14 cellular contexts compared by ENCODE assay signal in the genomic region with DNA sequence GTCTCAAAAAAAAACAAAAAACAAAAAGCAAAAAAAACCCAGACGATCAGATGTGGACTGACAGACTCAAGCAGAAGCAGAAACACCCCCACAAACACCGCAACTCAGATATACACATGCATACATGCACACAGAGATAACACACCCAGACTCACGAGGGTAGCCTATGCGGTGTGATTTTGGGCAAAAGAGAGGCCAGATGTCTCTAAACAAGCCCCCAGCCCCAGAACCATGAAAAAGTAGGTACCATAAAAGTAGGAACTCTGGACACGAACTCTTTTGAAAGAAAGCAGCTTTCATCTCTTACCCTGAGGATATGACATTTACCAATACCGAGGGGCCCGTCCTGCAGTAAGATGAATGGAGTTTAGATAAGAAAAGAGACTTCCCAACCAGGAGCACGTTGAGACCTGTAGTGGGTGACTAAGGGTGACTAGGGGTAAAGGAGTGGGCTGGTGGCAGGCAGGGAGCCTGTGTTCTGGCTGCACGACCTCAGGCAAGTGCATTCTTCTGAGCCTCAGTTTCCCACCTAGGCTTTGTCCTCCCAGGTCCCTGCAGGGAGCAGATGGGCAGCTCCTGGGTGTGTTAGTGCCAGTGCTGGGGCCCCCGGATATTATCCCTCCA. TPM values are rescaled to one million over a fixed set of nuclear protein-coding genes. Genes with fewer than 3 reads are reported as not detected.
A peak's percentile ranks its signal among the peaks of the same experiment; 100 is the strongest.
DNase-seq lines count a peak whose midpoint lies in the region; ATAC-seq, FAIRE-seq and TF ChIP-seq lines count a peak whose summit lies in the region.
"Had no signal": no experiment of that assay in that cellular context is flagged by ENCODE, and none has a peak within 500 bp of the region (broad histone marks: within the 10 kb centered on the region; RNA-seq: fewer than 3 reads in every experiment).

No MANE protein-coding gene starts in this region.

- no peak overlapping the region for H2AFZ ChIP-seq in PC-9

- H3K9me3 ChIP-seq in BLaER1 = no peaks in the 10 kb centered on the region
- H3K9me3 ChIP-seq in PC-9 (ENCODE audit: insufficient read depth, low read depth) = no peaks in the 10 kb centered on the region
- no peaks in the 10 kb centered on the region for H3K9me3 ChIP-seq in pancreas

- peaks cover 75% of the 10 kb centered on the region for H3F3A ChIP-seq in PC-9 (ENCODE audit: insufficient read depth, low read depth)

- H3K4me1 ChIP-seq in BLaER1 (peaks cover 85% of the 10 kb centered on the region), PC-9 (replicated peaks; ENCODE audit: insufficient read depth) (peaks cover 72% of the 10 kb centered on the region), pancreas (peaks cover 0 to 23% (median 3%) of the 10 kb centered on the region in 3 donors)

- H3K79me2 ChIP-seq in PC-9 (ENCODE audit: low read depth) = peaks cover 52% of the 10 kb centered on the region

- TF ChIP-seq CTCF in PC-9 (conservative IDR thresholded peaks at IDR 0.05) (no peak), pancreas (IDR thresholded peaks at IDR 0.05) (no peak)

- no peak for ATAC-seq in pancreas
- no peak for ATAC-seq in HG03280 (IDR thresholded peaks at IDR 0.05; ENCODE audit: unreplicated experiment)
- ATAC-seq in GM21723 (IDR thresholded peaks at IDR 0.05; ENCODE audit: unreplicated experiment) = no peak

- H4K20me1 ChIP-seq in BLaER1 (no peaks in the 10 kb centered on the region), PC-9 (ENCODE audit: insufficient read depth) (peaks cover 18% of the 10 kb centered on the region)

- DNase-seq in PC-9 (peak; percentile 59 to 94), epithelial cell of prostate (ENCODE audit: low read depth, low spot score) (no peak), pancreas (no peak), urothelium cell line (ENCODE audit: low spot score) (no peak), NCI-H1092 (lab: John Stamatoyannopoulos, UW) (no peak)
- DNase-seq: activated T-cell treated with anti-CD3 and anti-CD28 coated beads, Interleukin-2, amount 50 U/mL, for 24 hours; naive B cell; NCI-H146; stimulated activated CD4-positive, alpha-beta T cell treated with anti-CD3 and anti-CD28 coated beads, Interleukin-2, amount 100 ng/mL, for 48 hours; T1000 had no signal

- intact Hi-C loops in PC-9 (cut with micrococcal nuclease; ENCODE audit: unreplicated experiment) = loop anchor here (1.0 to 10.0 kb wide), 4 partner anchors 12 to 360 kb away; a partner anchor contains a TSS
- intact Hi-C loops in pancreas (cut with DNase I) = no loop called here

- no peak overlapping the region for H3K4me3 ChIP-seq in BLaER1
- peak overlapping the region; percentile 70 for H3K4me3 ChIP-seq in PC-9
- no peak overlapping the region for H3K4me3 ChIP-seq in pancreas

- BruUV-seq in PC-9 (replicated peaks; lab: Mats Ljungman, UMichigan) = no TSS peak

- WGBS in pancreas, 2 donors = 54 to 61% methylated on average over 9 to 10 of the region's 10 CpGs

- H3K9ac ChIP-seq in BLaER1 = no peak overlapping the region

- H3K36me3 ChIP-seq in BLaER1 (no peaks in the 10 kb centered on the region), PC-9 (ENCODE audit: low read depth) (peaks cover 21% of the 10 kb centered on the region), pancreas (no peaks in the 10 kb centered on the region)

- H3K27me3 ChIP-seq in BLaER1 (no peaks in the 10 kb centered on the region), PC-9 (ENCODE audit: insufficient read depth, low read depth) (no peaks in the 10 kb centered on the region), pancreas (no peaks in the 10 kb centered on the region)

- CTCF ChIA-PET in PC-9 (lab: Charles Lee) = no interaction called here

- POLR2A ChIA-PET in PC-9 (lab: Charles Lee; ENCODE audit: unreplicated experiment) = no interaction called here

- FAIRE-seq in pancreas (lab: Jason Lieb, UNC) = no peak
- no peak for FAIRE-seq in urothelium cell line (lab: Jason Lieb, UNC)

- peak overlapping the region; percentile 99 for H3K4me2 ChIP-seq in BLaER1
- peak overlapping the region; percentile 90 for H3K4me2 ChIP-seq in PC-9

- H3K27ac ChIP-seq in BLaER1 (peak overlapping the region; percentile 13; the same call in 1 of the 2 replicates), PC-9 (peak overlapping the region; percentile 91), epithelial cell of prostate (peak overlapping the region; percentile 94), pancreas (peak overlapping the region; percentile 69 to 90 (median 89))
- H3K27ac ChIP-seq: HL-60 had no signal

- H3K9me2 ChIP-seq in PC-9 (ENCODE audit: insufficient read depth) = no peaks in the 10 kb centered on the region

RNA-seq across cellular contexts. Expression of a gene that starts 1.5 kb away (rescaled TPM):
- 162 and 191 TPM in 2 replicates for total RNA-seq in PC-9 (2021)
- total RNA-seq in pancreas = 10 to 100 TPM; 10.1 to 35.5 (median 19.9) TPM
- polyA plus RNA-seq in pancreas = 10 to 100 TPM; 45.2 to 47.3 TPM

RNA-seq across cellular contexts. Expression of a gene that starts 42.6 kb away (rescaled TPM):
- total RNA-seq in PC-9 (2021) = not detected in 2 replicates
- under 1 TPM in 1 of 6 donors, not detected in 5; 0.14 TPM for total RNA-seq in pancreas
- under 1 TPM; 0.19 to 0.52 TPM for polyA plus RNA-seq in pancreas

Comparison
In these comparisons a context has a peak if more than half of its experiments do, and no peak if none do; other contexts are left out.
1. H3K27ac ChIP-seq: peak in every context shown above with its lines; median percentile 94 in epithelial cell of prostate; 91 in PC-9; 89 in pancreas; 13 in BLaER1.
2. DNase-seq: peak in PC-9 (2 of 2); none in epithelial cell of prostate (single experiment), pancreas (0 of 6), urothelium cell line (single experiment) and NCI-H1092 (single experiment).